In the genomic region with DNA sequence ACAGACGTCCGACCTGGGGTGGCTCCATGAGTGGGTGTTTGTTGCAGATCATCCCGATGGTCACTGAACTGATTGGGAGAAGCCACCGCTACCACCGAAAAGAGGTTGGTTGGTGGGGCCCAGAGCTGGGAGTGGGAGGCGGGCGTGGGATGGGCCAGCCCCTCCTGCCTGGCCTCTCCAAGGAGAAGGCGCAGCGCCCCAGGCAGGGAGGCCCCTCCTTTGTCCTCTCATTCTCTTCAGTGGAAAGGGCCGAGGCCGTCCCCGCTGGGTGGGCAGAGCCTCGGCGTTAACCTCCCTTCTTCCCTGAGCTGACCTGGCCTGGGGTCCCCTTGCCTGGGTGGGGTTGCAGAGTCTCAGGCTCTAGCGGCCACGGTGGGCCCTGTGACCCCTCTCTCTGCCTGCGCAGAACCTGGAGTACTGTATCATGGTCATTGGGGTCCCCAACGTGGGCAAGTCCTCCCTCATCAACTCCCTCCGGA, we compare ENCODE assay signal across 24 cellular contexts. TPM values are rescaled to one million over a fixed set of nuclear protein-coding genes. Genes with fewer than 3 reads are reported as not detected.
DNase-seq lines count a peak whose midpoint lies in the region; ATAC-seq and TF ChIP-seq lines count a peak whose summit lies in the region.
"Had no signal": no experiment of that assay in that cellular context is flagged by ENCODE, and none has a peak within 500 bp of the region (broad histone marks: within the 10 kb centered on the region; RNA-seq: fewer than 3 reads in every experiment).

No MANE protein-coding gene starts in this region.

- H3K23ac ChIP-seq in neuronal stem cell (ENCODE audit: low read depth, low read length, poor library complexity) = no peak overlapping the region

- H3K27me3 ChIP-seq in neuronal stem cell (ENCODE audit: control insufficient read depth in 3 of 3, insufficient read depth in 3 of 3, low read depth in 1 of 3, low read length in 3 of 3) = no peaks in the 10 kb centered on the region
- H3K27me3 ChIP-seq: BLaER1, Peyer's patch, SJCRH30 had no signal

- H2AK5ac ChIP-seq in neuronal stem cell (ENCODE audit: low read depth, low read length) = no peak overlapping the region

- peaks cover 11% of the 10 kb centered on the region for H3K79me1 ChIP-seq in neuronal stem cell (ENCODE audit: low read depth, low read length)

- no peak for ATAC-seq in GM18907 (IDR thresholded peaks at IDR 0.05; ENCODE audit: unreplicated experiment)

- no peak overlapping the region for H3K4me3 ChIP-seq in neuronal stem cell (ENCODE audit: low read length in 2 of 2)
- H3K4me3 ChIP-seq: BLaER1, Peyer's patch, SJCRH30 had no signal

- no peak overlapping the region for H2BK5ac ChIP-seq in neuronal stem cell (ENCODE audit: low read length)

- DNase-seq in activated T-helper 2 cell treated with anti-CD3 and anti-CD28 coated beads, Interferon-gamma antibody, Interleukin-2, Interleukin-4, amounts not matched to agents 10 μg/mL and 5 μg/mL and 100 μg/mL, durations not matched to agents 14 hours and 24 hours and 36 hours (ENCODE audit: low spot score) = peak; percentile 7
- DNase-seq in islet precursor cell (peak; percentile 45), neuronal stem cell (ENCODE audit: low spot score) (no peak), type B pancreatic cell (ENCODE audit: extremely low spot score, unreplicated experiment) (peak; percentile 59), OCI-M2 (lab: John Stamatoyannopoulos, UW; ENCODE audit: unreplicated experiment) (no peak), NCI-H774 (lab: John Stamatoyannopoulos, UW) (no peak)
- DNase-seq: CD4-positive, alpha-beta T cell; COR-L47; DMS79; H9; HFFc6; NCI-H1092 treated with DMSO at 0.1 percent for 48 hours; NCI-H146; NCI-H2081; NCI-H2171; NCI-H345; NCI-H524; NCI-H82; SJCRH30 had no signal

- no peaks in the 10 kb centered on the region for H3K27me3 Mint-ChIP-seq in activated T-helper 2 cell treated with anti-CD3 and anti-CD28 coated beads, Interferon-gamma antibody, Interleukin-2, Interleukin-4, amounts not matched to agents 10 μg/mL and 5 μg/mL and 100 μg/mL, durations not matched to agents 14 hours and 24 hours and 36 hours (ENCODE audit: low read depth)
- H3K27me3 Mint-ChIP-seq in type B pancreatic cell = no peaks in the 10 kb centered on the region
- H3K27me3 Mint-ChIP-seq: CD4-positive, alpha-beta T cell had no signal

- peaks cover 75% of the 10 kb centered on the region for H3K36me3 Mint-ChIP-seq in activated T-helper 2 cell treated with anti-CD3 and anti-CD28 coated beads, Interferon-gamma antibody, Interleukin-2, Interleukin-4, amounts not matched to agents 10 μg/mL and 5 μg/mL and 100 μg/mL, durations not matched to agents 14 hours and 24 hours and 36 hours (ENCODE audit: low read depth)
- H3K36me3 Mint-ChIP-seq in type B pancreatic cell = peaks cover 20% of the 10 kb centered on the region

- no peak overlapping the region for H2AFZ ChIP-seq in neuronal stem cell (ENCODE audit: low read length)

- H3K9me3 Mint-ChIP-seq in activated T-helper 2 cell treated with anti-CD3 and anti-CD28 coated beads, Interferon-gamma antibody, Interleukin-2, Interleukin-4, amounts not matched to agents 10 μg/mL and 5 μg/mL and 100 μg/mL, durations not matched to agents 14 hours and 24 hours and 36 hours = no peaks in the 10 kb centered on the region
- no peaks in the 10 kb centered on the region for H3K9me3 Mint-ChIP-seq in type B pancreatic cell
- H3K9me3 Mint-ChIP-seq: CD4-positive, alpha-beta T cell; H9; HFFc6 had no signal

- H2BK15ac ChIP-seq in neuronal stem cell (ENCODE audit: low read length) = no peak overlapping the region

- H3K4me3 Mint-ChIP-seq in activated T-helper 2 cell treated with anti-CD3 and anti-CD28 coated beads, Interferon-gamma antibody, Interleukin-2, Interleukin-4, amounts not matched to agents 10 μg/mL and 5 μg/mL and 100 μg/mL, durations not matched to agents 14 hours and 24 hours and 36 hours (ENCODE audit: low read depth) = no peak overlapping the region
- no peak overlapping the region for H3K4me3 Mint-ChIP-seq in type B pancreatic cell
- H3K4me3 Mint-ChIP-seq: CD4-positive, alpha-beta T cell; H9; HFFc6 had no signal

- no CpG with 5 or more reads among the region's 19 CpGs for WGBS in neuronal stem cell (ENCODE audit: extremely low coverage in 2 of 2, insufficient read length in 2 of 2, insufficient replicate concordance in 1 of 2), 2 donors

- H3K14ac ChIP-seq in neuronal stem cell (ENCODE audit: low read length) = no peak overlapping the region

- peaks cover 22% of the 10 kb centered on the region for H3K4me1 Mint-ChIP-seq in activated T-helper 2 cell treated with anti-CD3 and anti-CD28 coated beads, Interferon-gamma antibody, Interleukin-2, Interleukin-4, amounts not matched to agents 10 μg/mL and 5 μg/mL and 100 μg/mL, durations not matched to agents 14 hours and 24 hours and 36 hours (ENCODE audit: low read depth)
- peaks cover 9% of the 10 kb centered on the region for H3K4me1 Mint-ChIP-seq in type B pancreatic cell (ENCODE audit: unreplicated experiment)

- H3K27ac Mint-ChIP-seq in activated T-helper 2 cell treated with anti-CD3 and anti-CD28 coated beads, Interferon-gamma antibody, Interleukin-2, Interleukin-4, amounts not matched to agents 10 μg/mL and 5 μg/mL and 100 μg/mL, durations not matched to agents 14 hours and 24 hours and 36 hours = no peak overlapping the region
- no peak overlapping the region for H3K27ac Mint-ChIP-seq in type B pancreatic cell
- H3K27ac Mint-ChIP-seq: CD4-positive, alpha-beta T cell; HFFc6 had no signal

- no peaks in the 10 kb centered on the region for H3K9me3 ChIP-seq in neuronal stem cell (replicated peaks in 1 of 2; ENCODE audit: control insufficient read depth in 2 of 2, insufficient read depth in 1 of 2, low read depth in 1 of 2, low read length in 2 of 2)
- H3K9me3 ChIP-seq: BLaER1, Peyer's patch, SJCRH30 had no signal

- H3K18ac ChIP-seq in neuronal stem cell (ENCODE audit: low read length) = no peak overlapping the region

- peak overlapping the region; percentile 31 for H3K9ac ChIP-seq in neuronal stem cell (ENCODE audit: low read depth, low read length, poor library complexity)
- H3K9ac ChIP-seq: BLaER1, KMS-11 had no signal

- peak overlapping the region; percentile 40 for H2BK120ac ChIP-seq in neuronal stem cell (ENCODE audit: low read depth, low read length)

- intact Hi-C loops in activated T-helper 2 cell treated with anti-CD3 and anti-CD28 coated beads, Interferon-gamma antibody, Interleukin-2, Interleukin-4, amounts not matched to agents 10 μg/mL and 5 μg/mL and 100 μg/mL, durations not matched to agents 14 hours and 24 hours and 36 hours (cut with micrococcal nuclease) = no loop called here

- no peak overlapping the region for H3K4me2 ChIP-seq in neuronal stem cell (ENCODE audit: insufficient read depth, low read length, poor library complexity, severe bottlenecking)
- H3K4me2 ChIP-seq: BLaER1 had no signal

- no peak overlapping the region for H2BK12ac ChIP-seq in neuronal stem cell (ENCODE audit: low read length)

- H4K91ac ChIP-seq in neuronal stem cell (ENCODE audit: low read depth, low read length, poor library complexity) = no peak overlapping the region

- H3K36me3 ChIP-seq in neuronal stem cell (replicated peaks in 1 of 2; ENCODE audit: control insufficient read depth in 2 of 2, insufficient read depth in 2 of 2, low read length in 2 of 2) = peaks cover 34 to 86% of the 10 kb centered on the region in 2 donors

- H3K4ac ChIP-seq in neuronal stem cell (ENCODE audit: low read length) = no peak overlapping the region

- H4K8ac ChIP-seq in neuronal stem cell (ENCODE audit: low read depth, low read length) = no peak overlapping the region

- TF ChIP-seq CTCF in type B pancreatic cell (conservative IDR thresholded peaks at IDR 0.05) = no peak

- H3K27ac ChIP-seq in neuronal stem cell (replicated peaks; ENCODE audit: low read length) = no peak overlapping the region
- H3K27ac ChIP-seq: BLaER1, KMS-11, Peyer's patch, SJCRH30 had no signal

- peaks cover 0 to 2% of the 10 kb centered on the region in 2 donors for H3K4me1 ChIP-seq in neuronal stem cell (ENCODE audit: control insufficient read depth in 2 of 2, insufficient read depth in 1 of 2, low read depth in 1 of 2, low read length in 2 of 2)
- H3K4me1 ChIP-seq: SJCRH30 had no signal

RNA-seq across cellular contexts. Expression of a gene that starts 5.2 kb away (rescaled TPM):
- 67.6 and 69.0 TPM in 2 replicates for total RNA-seq in activated T-helper 2 cell treated with anti-CD3 and anti-CD28 coated beads, Interferon-gamma antibody, Interleukin-2, Interleukin-4, amounts not matched to agents 10 μg/mL and 5 μg/mL and 100 μg/mL, durations not matched to agents 14 hours and 24 hours and 36 hours
- polyA plus RNA-seq in neuronal stem cell (2013, experiment 1 of 2) = 15.5 TPM
- 15.8 TPM for polyA plus RNA-seq in neuronal stem cell (2013, experiment 2 of 2)
- total RNA-seq in type B pancreatic cell (ENCODE audit: low replicate concordance) = 79.1 and 89.6 TPM in 2 replicates

RNA-seq across cellular contexts. Expression of a gene that starts 20.1 kb away (rescaled TPM):
- 11.9 and 13.2 TPM in 2 replicates for total RNA-seq in activated T-helper 2 cell treated with anti-CD3 and anti-CD28 coated beads, Interferon-gamma antibody, Interleukin-2, Interleukin-4, amounts not matched to agents 10 μg/mL and 5 μg/mL and 100 μg/mL, durations not matched to agents 14 hours and 24 hours and 36 hours
- 6.1 TPM for polyA plus RNA-seq in neuronal stem cell (2013, experiment 1 of 2)
- polyA plus RNA-seq in neuronal stem cell (2013, experiment 2 of 2) = 5.9 TPM
- 6.9 and 8.2 TPM in 2 replicates for total RNA-seq in type B pancreatic cell (ENCODE audit: low replicate concordance)
- total RNA-seq: SJCRH30 had no signal

RNA-seq across cellular contexts. Expression of a gene that starts 25.3 kb away (rescaled TPM):
- not detected in 2 replicates for total RNA-seq in activated T-helper 2 cell treated with anti-CD3 and anti-CD28 coated beads, Interferon-gamma antibody, Interleukin-2, Interleukin-4, amounts not matched to agents 10 μg/mL and 5 μg/mL and 100 μg/mL, durations not matched to agents 14 hours and 24 hours and 36 hours
- 0.52 TPM for polyA plus RNA-seq in neuronal stem cell (2013, experiment 1 of 2)
- 0.53 TPM for polyA plus RNA-seq in neuronal stem cell (2013, experiment 2 of 2)
- total RNA-seq in type B pancreatic cell (ENCODE audit: low replicate concordance) = 0.21 and 0.56 TPM in 2 replicates
- total RNA-seq: CD4-positive, alpha-beta T cell; HT1080; SJCRH30 had no signal

RNA-seq across cellular contexts. Expression of a gene that starts 26.0 kb away (rescaled TPM):
- 74.2 and 74.8 TPM in 2 replicates for total RNA-seq in activated T-helper 2 cell treated with anti-CD3 and anti-CD28 coated beads, Interferon-gamma antibody, Interleukin-2, Interleukin-4, amounts not matched to agents 10 μg/mL and 5 μg/mL and 100 μg/mL, durations not matched to agents 14 hours and 24 hours and 36 hours
- 61.5 TPM for polyA plus RNA-seq in neuronal stem cell (2013, experiment 1 of 2)
- 63.2 TPM for polyA plus RNA-seq in neuronal stem cell (2013, experiment 2 of 2)
- total RNA-seq in type B pancreatic cell (ENCODE audit: low replicate concordance) = 106 and 127 TPM in 2 replicates

RNA-seq across cellular contexts. Expression of a gene that starts 41.3 kb away (rescaled TPM):
- 44.0 and 45.7 TPM in 2 replicates for total RNA-seq in activated T-helper 2 cell treated with anti-CD3 and anti-CD28 coated beads, Interferon-gamma antibody, Interleukin-2, Interleukin-4, amounts not matched to agents 10 μg/mL and 5 μg/mL and 100 μg/mL, durations not matched to agents 14 hours and 24 hours and 36 hours
- polyA plus RNA-seq in neuronal stem cell (2013, experiment 1 of 2) = 16.2 TPM
- 16.5 TPM for polyA plus RNA-seq in neuronal stem cell (2013, experiment 2 of 2)
- total RNA-seq in type B pancreatic cell (ENCODE audit: low replicate concordance) = 20.4 and 21.7 TPM in 2 replicates
- total RNA-seq: SJCRH30 had no signal

Comparison
In these comparisons a context has a peak if more than half of its experiments do, and no peak if none do; other contexts are left out.
1. DNase-seq: peak in activated T-helper 2 cell treated with anti-CD3 and anti-CD28 coated beads, Interferon-gamma antibody, Interleukin-2, Interleukin-4, amounts not matched to agents 10 μg/mL and 5 μg/mL and 100 μg/mL, durations not matched to agents 14 hours and 24 hours and 36 hours (single experiment), islet precursor cell (single experiment) and type B pancreatic cell (single experiment); none in neuronal stem cell (single experiment), OCI-M2 (single experiment) and NCI-H774 (single experiment).